Comparison of ENCODE assay signal across 8 cellular contexts in the genomic region with DNA sequence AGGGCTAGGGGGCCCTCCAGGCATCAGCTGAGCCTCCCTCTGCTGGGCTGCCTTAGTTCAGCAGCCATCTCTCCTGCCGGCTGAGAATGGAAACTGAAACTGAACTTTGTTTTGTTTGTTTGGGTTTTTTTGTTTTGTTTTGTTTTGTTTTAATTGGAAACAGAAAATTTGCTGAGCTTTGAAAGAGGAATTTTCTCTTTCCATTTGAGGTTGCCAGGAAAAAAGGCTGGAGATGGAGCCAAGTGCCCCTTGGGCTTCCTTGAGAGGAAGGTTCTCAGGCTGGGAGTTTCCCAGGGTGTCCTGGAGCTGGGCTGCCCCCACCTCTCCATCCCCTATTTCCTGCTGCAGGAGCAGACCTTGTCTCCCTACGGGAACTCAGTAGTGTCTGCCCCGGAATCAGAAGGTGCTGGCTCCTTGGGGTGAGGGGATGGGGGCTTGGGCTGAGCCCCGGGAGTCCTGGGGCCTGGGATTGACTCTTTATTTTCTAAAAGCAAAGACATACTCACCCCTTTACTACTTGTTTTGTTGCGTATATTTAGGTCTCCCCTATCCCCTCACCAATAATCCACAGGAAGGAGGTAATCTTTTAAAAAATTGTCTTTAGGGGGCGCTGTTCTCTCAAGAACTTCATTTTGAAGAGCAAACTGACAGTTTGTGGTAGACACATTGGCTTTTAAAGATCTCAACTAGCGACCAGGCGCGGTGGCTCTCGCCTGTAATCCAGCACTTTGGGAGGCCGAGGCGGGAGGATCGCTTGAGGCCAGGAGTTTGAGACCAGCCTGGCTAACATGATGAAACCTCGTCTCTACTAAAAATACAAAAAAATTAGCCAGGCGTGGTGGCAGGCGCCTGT. TPM values are rescaled to one million over a fixed set of nuclear protein-coding genes. Genes with fewer than 3 reads are reported as not detected.
A peak's percentile ranks its signal among the peaks of the same experiment; 100 is the strongest.
DNase-seq lines count a peak whose midpoint lies in the region; ATAC-seq and TF ChIP-seq lines count a peak whose summit lies in the region.

No MANE protein-coding gene starts in this region.

- intact Hi-C loops in activated CD4-positive, alpha-beta T cell treated with anti-CD3 and anti-CD28 coated beads, Interleukin-2, amount 10 ng/mL, durations not matched to agents 24 days and 14 days (cut with micrococcal nuclease): loop anchor here (1.0 to 5.0 kb wide), 7 partner anchors 22 to 340 kb away; a partner anchor contains a TSS
- intact Hi-C loops in stomach (cut with DNase I; ENCODE audit: low total_unique reads): no loop called here

- H3K4me3 Mint-ChIP-seq in activated CD4-positive, alpha-beta T cell treated with anti-CD3 and anti-CD28 coated beads, Interleukin-2, amount 10 ng/mL, durations not matched to agents 24 days and 14 days: peak overlapping the region; percentile 81

- H3K4me3 ChIP-seq in ACC112 (ENCODE audit: low read depth, low read length) (peak overlapping the region; percentile 60), duodenal mucosa (ENCODE audit: low read depth in 1 of 2, low read length in 2 of 2) (peak overlapping the region; percentile 61 to 69), stomach (peak overlapping the region; percentile 25 to 45 (median 34))

- H3K36me3 Mint-ChIP-seq in activated CD4-positive, alpha-beta T cell treated with anti-CD3 and anti-CD28 coated beads, Interleukin-2, amount 10 ng/mL, durations not matched to agents 24 days and 14 days (ENCODE audit: low read depth): no peaks in the 10 kb centered on the region

- no peaks in the 10 kb centered on the region for H3K9me3 ChIP-seq in duodenal mucosa (ENCODE audit: control insufficient read depth in 1 of 2, low read length in 2 of 2)
- no peaks in the 10 kb centered on the region for H3K9me3 ChIP-seq in stomach

- no peaks in the 10 kb centered on the region for H3K9me3 Mint-ChIP-seq in activated CD4-positive, alpha-beta T cell treated with anti-CD3 and anti-CD28 coated beads, Interleukin-2, amount 10 ng/mL, durations not matched to agents 24 days and 14 days

- H3K27ac ChIP-seq in ACC112 (ENCODE audit: low read depth, low read length) (peak overlapping the region; percentile 57), duodenal mucosa (ENCODE audit: low read depth, low read length) (peak overlapping the region; percentile 57), stomach (peak overlapping the region; percentile 30 to 86 (median 71))

- DNase-seq in GM13976 (ENCODE audit: low spot score) (peak; percentile 75), NCI-H2107 (lab: John Stamatoyannopoulos, UW) (peak; percentile 33), medulla oblongata (ENCODE audit: extremely low spot score) (peak; percentile 72), stomach (peak; percentile 48)
- peak; percentile 91 for DNase-seq in activated CD4-positive, alpha-beta T cell treated with anti-CD3 and anti-CD28 coated beads, Interleukin-2, amount 10 ng/mL, durations not matched to agents 24 days and 14 days

- in situ Hi-C loops in GM13976 (cut with MboI; ENCODE audit: low sequenced_read_pairs, unreplicated experiment): no loop called here

- no peak for TF ChIP-seq POLR2A in stomach (IDR thresholded peaks at IDR 0.05)

- 36 to 49% (median 46%) methylated on average over 14 to 16 of the region's 16 CpGs for WGBS in stomach, 5 donors

- ATAC-seq in HG02852 (IDR thresholded peaks at IDR 0.05; ENCODE audit: unreplicated experiment): peak; percentile 85

- H3K79me2 ChIP-seq in ACC112 (ENCODE audit: control insufficient read depth, insufficient read depth, low read length, unreplicated experiment): no peaks in the 10 kb centered on the region

- no peak for TF ChIP-seq EP300 in stomach (IDR thresholded peaks at IDR 0.05)

- peaks cover 14% of the 10 kb centered on the region for H3K4me1 ChIP-seq in ACC112 (ENCODE audit: control insufficient read depth, insufficient read depth, low read length, unreplicated experiment)
- peaks cover 0 to 5% of the 10 kb centered on the region in 2 donors for H3K4me1 ChIP-seq in duodenal mucosa (ENCODE audit: control insufficient read depth in 1 of 2, insufficient read depth in 2 of 2, low read length in 2 of 2)
- H3K4me1 ChIP-seq in stomach: peaks cover 0 to 14% (median 11%) of the 10 kb centered on the region in 4 donors

- TF ChIP-seq CTCF in GM13976 (IDR thresholded peaks at IDR 0.05; ENCODE audit: borderline replicate concordance, control extremely low read depth, extremely low read depth, insufficient read depth, missing control alignments) (peak; percentile 66), stomach (IDR thresholded peaks at IDR 0.05) (peak in 4 of 7 experiments; percentile 10 to 59 (median 49))

- H3K27me3 ChIP-seq in ACC112 (ENCODE audit: insufficient read depth, low read length) (no peaks in the 10 kb centered on the region), duodenal mucosa (ENCODE audit: control insufficient read depth in 1 of 2, insufficient read depth in 2 of 2, low read length in 2 of 2) (no peaks in the 10 kb centered on the region), stomach (no peaks in the 10 kb centered on the region)

- H3K4me1 Mint-ChIP-seq in activated CD4-positive, alpha-beta T cell treated with anti-CD3 and anti-CD28 coated beads, Interleukin-2, amount 10 ng/mL, durations not matched to agents 24 days and 14 days: peaks cover 17% of the 10 kb centered on the region

- H2AFZ ChIP-seq in ACC112 (ENCODE audit: low read length, unreplicated experiment): peak overlapping the region; percentile 94

- peaks cover 2% of the 10 kb centered on the region for H3K27me3 Mint-ChIP-seq in activated CD4-positive, alpha-beta T cell treated with anti-CD3 and anti-CD28 coated beads, Interleukin-2, amount 10 ng/mL, durations not matched to agents 24 days and 14 days

- H3K9ac ChIP-seq in duodenal mucosa (ENCODE audit: low read depth in 1 of 2, low read length in 2 of 2): peak overlapping the region; percentile 64 to 72

- no peaks in the 10 kb centered on the region for H3K36me3 ChIP-seq in ACC112 (ENCODE audit: insufficient read depth, low read length)
- no peaks in the 10 kb centered on the region for H3K36me3 ChIP-seq in duodenal mucosa (ENCODE audit: control insufficient read depth in 1 of 2, insufficient read depth in 2 of 2, low read length in 2 of 2)
- no peaks in the 10 kb centered on the region for H3K36me3 ChIP-seq in stomach

- peak overlapping the region; percentile 90 for H3K27ac Mint-ChIP-seq in activated CD4-positive, alpha-beta T cell treated with anti-CD3 and anti-CD28 coated beads, Interleukin-2, amount 10 ng/mL, durations not matched to agents 24 days and 14 days

RNA-seq across cellular contexts. Expression of a gene that starts 21.3 kb away (rescaled TPM):
- 2.9 and 3.0 TPM in 2 replicates for total RNA-seq in activated CD4-positive, alpha-beta T cell treated with anti-CD3 and anti-CD28 coated beads, Interleukin-2, amount 10 ng/mL, durations not matched to agents 24 days and 14 days
- total RNA-seq in stomach: 10 to 100 TPM in 3 of 5 donors, not detected in 2; 19.3 to 35.0 (median 24.8) TPM
- 10 to 100 TPM in 1 of 3 donors, 1 to 10 TPM in 2; 2.1 to 54.7 (median 4.5) TPM for polyA plus RNA-seq in stomach

RNA-seq across cellular contexts. Expression of a gene that starts 44.1 kb away (rescaled TPM):
- 32.5 and 35.3 TPM in 2 replicates for total RNA-seq in activated CD4-positive, alpha-beta T cell treated with anti-CD3 and anti-CD28 coated beads, Interleukin-2, amount 10 ng/mL, durations not matched to agents 24 days and 14 days
- total RNA-seq in stomach: 10 to 100 TPM in 3 of 5 donors, 1 to 10 TPM in 2; 5.5 to 42.4 (median 17.4) TPM
- 10 to 100 TPM in 1 of 3 donors, 1 to 10 TPM in 2; 8.1 to 18.3 (median 8.5) TPM for polyA plus RNA-seq in stomach

Comparison
In these comparisons a context has a peak if more than half of its experiments do, and no peak if none do; other contexts are left out.
1. Peak in every context shown above with its lines: DNase-seq, ATAC-seq, H3K4me3 ChIP-seq and H3K27ac ChIP-seq.
2. DNase-seq: peak in every context shown above with its lines; median percentile 91 in activated CD4-positive, alpha-beta T cell treated with anti-CD3 and anti-CD28 coated beads, Interleukin-2, amount 10 ng/mL, durations not matched to agents 24 days and 14 days; 75 in GM13976; 72 in medulla oblongata; 48 in stomach; 33 in NCI-H2107.